Comparison of ENCODE assay signal across 1 cellular context in the genomic region with DNA sequence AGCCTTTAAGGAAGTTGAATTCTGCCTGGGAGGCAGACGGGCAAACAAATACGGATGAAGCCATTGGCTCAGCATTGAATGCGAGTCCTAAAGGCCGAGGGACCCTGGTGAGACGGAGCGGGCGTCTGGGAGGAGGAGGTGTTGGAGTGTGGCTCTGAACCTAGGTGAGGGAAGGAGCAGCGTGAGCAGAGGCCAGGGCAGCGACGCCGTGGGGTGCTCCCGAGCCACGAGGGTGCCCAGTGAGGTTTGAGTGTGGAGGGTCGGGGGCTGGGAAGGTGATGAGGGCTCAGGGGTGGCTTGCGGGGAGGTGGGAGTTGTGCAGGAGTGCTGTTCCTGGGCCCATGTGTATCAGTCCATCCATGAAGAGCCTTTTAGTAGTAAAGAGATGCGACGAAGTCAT.
TF ChIP-seq lines count a peak whose summit lies in the region.

No MANE protein-coding gene starts in this region.

TF ChIP-seq in IMR-90, 13 proteins besides CTCF, POLR2A, EP300 and RAD21:
- TF ChIP-seq USF2 (IDR thresholded peaks at IDR 0.05; ENCODE audit: low read depth, low read length) = no peak
- TF ChIP-seq SMC3 (IDR thresholded peaks at IDR 0.05; ENCODE audit: low read depth, low read length) = no peak
- TF ChIP-seq CHD1 (IDR thresholded peaks at IDR 0.05; ENCODE audit: low read depth, low read length) = no peak
- TF ChIP-seq MAZ (IDR thresholded peaks at IDR 0.05; ENCODE audit: borderline replicate concordance, low read depth, low read length) = no peak
- TF ChIP-seq BHLHE40 (IDR thresholded peaks at IDR 0.05; ENCODE audit: low read depth, low read length) = no peak
- TF ChIP-seq RFX5 (IDR thresholded peaks at IDR 0.05; ENCODE audit: low read depth, low read length) = no peak
- TF ChIP-seq MXI1 (IDR thresholded peaks at IDR 0.05; ENCODE audit: borderline replicate concordance, low read depth, low read length) = no peak
TF ChIP-seq in IMR-90: peak in this region for 0.
